1 cellular context compared by ENCODE assay signal in genomic region chr17:77451271-77451893, GRCh38.
TF ChIP-seq lines count a peak whose summit lies in the region.

No MANE protein-coding gene starts in this region.

TF ChIP-seq in HEK293, 187 proteins besides CTCF, POLR2A, EP300 and RAD21 (continued from another document):
- TF ChIP-seq ZNF398 (tag by site-specific recombination; IDR thresholded peaks at IDR 0.05): peak; percentile 68
- no peak for TF ChIP-seq BCL11B (tag by site-specific recombination; IDR thresholded peaks at IDR 0.05; ENCODE audit: low read depth)
